ENCODE assay signal across 8 cellular contexts in the genomic region with DNA sequence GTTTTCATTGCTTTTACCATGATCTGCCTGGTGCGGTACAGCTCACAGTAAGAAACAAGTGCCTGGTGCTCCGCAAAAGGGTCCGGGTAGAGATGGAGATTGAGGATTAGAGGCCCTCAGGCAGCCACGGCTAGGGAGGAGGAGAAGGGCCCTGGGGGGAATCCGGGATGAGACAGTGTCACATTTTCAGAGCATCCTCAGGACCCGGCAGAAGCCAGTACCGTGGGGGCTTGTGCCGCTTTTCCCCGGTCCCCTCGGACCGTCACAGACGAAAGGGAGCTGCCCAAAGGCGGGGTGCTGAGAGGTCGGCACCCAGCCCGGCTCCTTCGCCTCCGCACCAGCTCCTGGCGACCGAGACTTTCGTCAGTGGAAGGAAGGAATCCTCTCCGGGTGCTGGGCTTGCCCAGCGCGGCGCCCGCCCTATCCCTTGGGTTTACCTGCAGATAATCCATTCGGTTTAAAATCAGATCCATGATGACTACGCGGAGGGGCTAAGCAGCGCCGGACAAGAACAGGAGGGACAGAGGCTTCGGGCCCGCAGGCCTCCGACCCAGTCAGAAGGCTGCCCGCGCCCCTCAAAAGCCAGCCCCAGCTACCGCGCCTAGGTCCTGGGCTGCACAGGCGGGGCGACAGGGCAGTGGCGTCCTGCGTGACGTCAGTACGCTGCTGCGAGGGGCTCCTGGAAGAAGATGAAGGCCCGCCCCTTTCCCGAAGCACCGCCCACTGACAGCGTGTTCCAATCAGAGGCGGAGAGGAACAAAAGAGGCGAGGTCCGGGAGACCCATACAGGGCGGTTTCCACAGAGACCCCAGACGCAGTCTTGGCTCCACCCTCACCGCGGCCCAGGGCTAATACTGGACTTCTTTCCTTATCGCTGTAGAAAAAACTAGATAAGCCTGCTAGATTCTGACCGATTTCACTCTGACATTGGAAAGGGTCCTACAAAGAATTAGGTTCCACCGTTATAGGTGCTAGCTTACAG. TPM values are rescaled to one million over a fixed set of nuclear protein-coding genes. Genes with fewer than 3 reads are reported as not detected.
A peak's percentile ranks its signal among the peaks of the same experiment; 100 is the strongest.
DNase-seq lines count a peak whose midpoint lies in the region; ATAC-seq and TF ChIP-seq lines count a peak whose summit lies in the region.

A gene with protein sequence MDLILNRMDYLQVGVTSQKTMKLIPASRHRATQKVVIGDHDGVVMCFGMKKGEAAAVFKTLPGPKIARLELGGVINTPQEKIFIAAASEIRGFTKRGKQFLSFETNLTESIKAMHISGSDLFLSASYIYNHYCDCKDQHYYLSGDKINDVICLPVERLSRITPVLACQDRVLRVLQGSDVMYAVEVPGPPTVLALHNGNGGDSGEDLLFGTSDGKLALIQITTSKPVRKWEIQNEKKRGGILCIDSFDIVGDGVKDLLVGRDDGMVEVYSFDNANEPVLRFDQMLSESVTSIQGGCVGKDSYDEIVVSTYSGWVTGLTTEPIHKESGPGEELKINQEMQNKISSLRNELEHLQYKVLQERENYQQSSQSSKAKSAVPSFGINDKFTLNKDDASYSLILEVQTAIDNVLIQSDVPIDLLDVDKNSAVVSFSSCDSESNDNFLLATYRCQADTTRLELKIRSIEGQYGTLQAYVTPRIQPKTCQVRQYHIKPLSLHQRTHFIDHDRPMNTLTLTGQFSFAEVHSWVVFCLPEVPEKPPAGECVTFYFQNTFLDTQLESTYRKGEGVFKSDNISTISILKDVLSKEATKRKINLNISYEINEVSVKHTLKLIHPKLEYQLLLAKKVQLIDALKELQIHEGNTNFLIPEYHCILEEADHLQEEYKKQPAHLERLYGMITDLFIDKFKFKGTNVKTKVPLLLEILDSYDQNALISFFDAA (minus strand): TSS at position 634 of the 982 bp plus-strand sequence. CDS start 161 bp downstream, at position 473.

- no peaks in the 10 kb centered on the region for H4K20me1 ChIP-seq in PC-3 (ENCODE audit: low read length)

- peak within 1 kb of the TSS; percentile 86 for H3K4me2 ChIP-seq in PC-3 (ENCODE audit: low read length)

- peak; percentile 99 for ATAC-seq in GM21529 (IDR thresholded peaks at IDR 0.05; ENCODE audit: unreplicated experiment)
- ATAC-seq in PC-3, result peak; percentile 95

- H3F3A ChIP-seq in PC-3 (ENCODE audit: low read length, unreplicated experiment), result no peaks in the 10 kb centered on the region

- no peaks in the 10 kb centered on the region for H3K9me3 ChIP-seq in PC-3 (ENCODE audit: low read length)
- H3K9me3 ChIP-seq in mononuclear cell (ENCODE audit: low read depth, low read length), result no peaks in the 10 kb centered on the region

- peak; percentile 76 for DNase-seq in DMS 273 treated with DMSO at 0.1 percent for 48 hours (lab: John Stamatoyannopoulos, UW)
- peak; percentile 90 for DNase-seq in PC-3
- peak; percentile 95 for DNase-seq in activated T-cell treated with anti-CD3 and anti-CD28 coated beads for 48 hours (ENCODE audit: low read depth)
- peak; percentile 96 for DNase-seq in epithelial cell of esophagus (ENCODE audit: low read depth)
- DNase-seq in stimulated activated CD8-positive, alpha-beta memory T cell treated with anti-CD3 and anti-CD28 coated beads, Interleukin-4, amount 100 ng/mL, for 1 hour (ENCODE audit: low read depth in 2 of 2, low spot score in 1 of 2), result peak; percentile 87 to 95

- H3K9me3 Mint-ChIP-seq in IgD-negative memory B cell, result no peaks in the 10 kb centered on the region

- no peaks in the 10 kb centered on the region for H3K27me3 Mint-ChIP-seq in IgD-negative memory B cell

- TSS peak; percentile 41 for BruUV-seq in PC-3 (replicated peaks; lab: Mats Ljungman, UMichigan)

- H3K4me3 ChIP-seq in PC-3 (ENCODE audit: low read length) (peak within 1 kb of the TSS; percentile 94), epithelial cell of esophagus (ENCODE audit: low read length) (peak within 1 kb of the TSS; percentile 88), mononuclear cell (ENCODE audit: low read length) (peak within 1 kb of the TSS; percentile 86)

- CTCF ChIA-PET in PC-3 (lab: Charles Lee), result no interaction called here

- H3K79me2 ChIP-seq in PC-3 (ENCODE audit: low read length), result no peaks in the 10 kb centered on the region

- POLR2A ChIA-PET in PC-3 (lab: Charles Lee; ENCODE audit: unreplicated experiment), result interaction anchor here (0.6 to 0.7 kb wide), 4 partner anchors 80 to 1422 kb away, joined by 3 to 11 read pairs (median 4); no protein-coding TSS in a partner anchor

- peaks cover 4% of the 10 kb centered on the region for H3K36me3 Mint-ChIP-seq in IgD-negative memory B cell

- intact Hi-C loops in PC-3 (cut with micrococcal nuclease), result no loop called here

- H3K27me3 ChIP-seq in PC-3 (ENCODE audit: low read length) (no peaks in the 10 kb centered on the region), mononuclear cell (ENCODE audit: insufficient read depth, low read length) (peaks cover 12% of the 10 kb centered on the region)

- TF ChIP-seq CTCF in PC-3 (conservative IDR thresholded peaks at IDR 0.05; ENCODE audit: low read depth, low read length) (no peak), epithelial cell of esophagus (IDR thresholded peaks at IDR 0.05; ENCODE audit: insufficient read depth, low read depth, low read length, missing control alignments) (no peak)

- H3K4me1 Mint-ChIP-seq in IgD-negative memory B cell, result peaks cover 13 to 24% (median 14%) of the 10 kb centered on the region in 3 donors

- H2AFZ ChIP-seq in PC-3 (ENCODE audit: low read length), result peak within 1 kb of the TSS; percentile 98

- peak within 1 kb of the TSS; percentile 47 to 93 (median 89) for H3K27ac Mint-ChIP-seq in IgD-negative memory B cell

- no peaks in the 10 kb centered on the region for H3K9me2 ChIP-seq in PC-3 (replicated peaks; ENCODE audit: low read length)

- peak within 1 kb of the TSS; percentile 93 to 98 (median 98) for H3K4me3 Mint-ChIP-seq in IgD-negative memory B cell

- H3K36me3 ChIP-seq in PC-3 (ENCODE audit: low read depth, low read length), result peaks cover 12% of the 10 kb centered on the region

- H3K9ac ChIP-seq in PC-3 (ENCODE audit: low read length), result peak within 1 kb of the TSS; percentile 80

- no peaks in the 10 kb centered on the region for H3K4me1 ChIP-seq in PC-3 (ENCODE audit: insufficient read depth, low read length)
- H3K4me1 ChIP-seq in mononuclear cell (ENCODE audit: insufficient read depth, low read length), result peaks cover 8% of the 10 kb centered on the region

- peak within 1 kb of the TSS; percentile 29; the same call in 1 of the 2 replicates for H3K27ac ChIP-seq in PC-3 (ENCODE audit: low read length)

RNA-seq across cellular contexts. Expression of the gene that starts here (rescaled TPM):
- 4.3 TPM for polyA plus RNA-seq in IgD-negative memory B cell
- total RNA-seq in PC-3 (2014; rRNA removed), result 5.2 and 10.1 TPM in 2 replicates
- 2.2 TPM for total RNA-seq in mononuclear cell

Comparison
In these comparisons a context has a peak if more than half of its experiments do, and no peak if none do; other contexts are left out.
1. Peak in every context shown above with its lines: DNase-seq, ATAC-seq, H3K4me3 ChIP-seq and H3K27ac ChIP-seq.